11 cellular contexts compared by ENCODE assay signal in genomic region chr11:76153609-76153949, GRCh38. TPM values are rescaled to one million over a fixed set of nuclear protein-coding genes. Genes with fewer than 3 reads are reported as not detected.
A peak's percentile ranks its signal among the peaks of the same experiment; 100 is the strongest.
DNase-seq lines count a peak whose midpoint lies in the region; ATAC-seq, FAIRE-seq and TF ChIP-seq lines count a peak whose summit lies in the region.
"Had no signal": no experiment of that assay in that cellular context is flagged by ENCODE, and none has a peak within 500 bp of the region (broad histone marks: within the 10 kb centered on the region; RNA-seq: fewer than 3 reads in every experiment).

No MANE protein-coding gene starts in this region.

- ATAC-seq in HG03565 (IDR thresholded peaks at IDR 0.05; ENCODE audit: unreplicated experiment), result peak; percentile 1
- ATAC-seq in natural killer cell treated with Interleukin-12 subunit alpha and Interleukin-12 subunit beta and Interleukin-15 and Interleukin-18, amount 100 ng/mL, for 72 hours, result peak in 1 of 2 donors; percentile 1
- no peak for ATAC-seq in HG02852 (IDR thresholded peaks at IDR 0.05; ENCODE audit: unreplicated experiment)

- H3K36me3 ChIP-seq in bronchial epithelial cell (ENCODE audit: control insufficient read depth, insufficient read depth, low read length), result no peaks in the 10 kb centered on the region
- H3K36me3 ChIP-seq: vagina had no signal

- H3K27me3 ChIP-seq in bronchial epithelial cell (ENCODE audit: control insufficient read depth, insufficient read depth, low read length), result peaks cover 2% of the 10 kb centered on the region
- H3K27me3 ChIP-seq: vagina had no signal

- no peak overlapping the region for H3K4me3 ChIP-seq in bronchial epithelial cell (ENCODE audit: low read depth, low read length)
- H3K4me3 ChIP-seq: lung, vagina had no signal

- H3K27me3 Mint-ChIP-seq in natural killer cell treated with Interleukin-12 subunit alpha and Interleukin-12 subunit beta and Interleukin-15 and Interleukin-18, amount 100 ng/mL, for 72 hours, result no peaks in the 10 kb centered on the region

- TF ChIP-seq CTCF in bronchial epithelial cell (IDR thresholded peaks at IDR 0.05; ENCODE audit: insufficient read depth, low read length, severe bottlenecking), result no peak

- peak overlapping the region; percentile 81 for H3K4me3 Mint-ChIP-seq in natural killer cell treated with Interleukin-12 subunit alpha and Interleukin-12 subunit beta and Interleukin-15 and Interleukin-18, amount 100 ng/mL, for 72 hours

- no peaks in the 10 kb centered on the region for H3K9me3 Mint-ChIP-seq in natural killer cell treated with Interleukin-12 subunit alpha and Interleukin-12 subunit beta and Interleukin-15 and Interleukin-18, amount 100 ng/mL, for 72 hours

- H3K4me1 Mint-ChIP-seq in natural killer cell treated with Interleukin-12 subunit alpha and Interleukin-12 subunit beta and Interleukin-15 and Interleukin-18, amount 100 ng/mL, for 72 hours (ENCODE audit: low read depth in 2 of 2), result peaks cover 24 to 29% of the 10 kb centered on the region in 2 donors

- no peak for FAIRE-seq in bronchial epithelial cell (lab: Jason Lieb, UNC)
- FAIRE-seq: endothelial cell of umbilical vein had no signal

- no peaks in the 10 kb centered on the region for H3K36me3 Mint-ChIP-seq in natural killer cell treated with Interleukin-12 subunit alpha and Interleukin-12 subunit beta and Interleukin-15 and Interleukin-18, amount 100 ng/mL, for 72 hours

- DNase-seq in COLO668 (lab: John Stamatoyannopoulos, UW; ENCODE audit: unreplicated experiment) (peak; percentile 18), bronchial epithelial cell (ENCODE audit: low read depth) (peak; percentile 65), SKM-1 treated with dmso at 0.1 percent for 144 hours (lab: John Stamatoyannopoulos, UW; ENCODE audit: unreplicated experiment) (no peak), RPMI8226 (no peak), hepatic stellate cell (ENCODE audit: low spot score) (no peak)
- no peak for DNase-seq in natural killer cell treated with Interleukin-12 subunit alpha and Interleukin-12 subunit beta and Interleukin-15 and Interleukin-18, amount 100 ng/mL, for 72 hours (ENCODE audit: low spot score)

- peak overlapping the region; percentile 69 to 89 for H3K27ac Mint-ChIP-seq in natural killer cell treated with Interleukin-12 subunit alpha and Interleukin-12 subunit beta and Interleukin-15 and Interleukin-18, amount 100 ng/mL, for 72 hours

RNA-seq across cellular contexts. Expression of gene WNT11, which starts 52.7 kb away (rescaled TPM):
- 0.13 TPM in 1 of 2 replicates, not detected in the other for total RNA-seq in bronchial epithelial cell
- total RNA-seq in natural killer cell treated with Interleukin-12 subunit alpha and Interleukin-12 subunit beta and Interleukin-15 and Interleukin-18, amount 100 ng/mL, for 72 hours, result 1 to 10 TPM in 1 of 2 donors, under 1 TPM in 1; 0.57 to 1.7 TPM
- total RNA-seq: endothelial cell of umbilical vein had no signal

Comparison
In these comparisons a context has a peak if more than half of its experiments do, and no peak if none do; other contexts are left out.
1. DNase-seq: peak in COLO668 (single experiment) and bronchial epithelial cell (single experiment); none in natural killer cell treated with Interleukin-12 subunit alpha and Interleukin-12 subunit beta and Interleukin-15 and Interleukin-18, amount 100 ng/mL, for 72 hours (single experiment), SKM-1 treated with dmso at 0.1 percent for 144 hours (single experiment), RPMI8226 (single experiment) and hepatic stellate cell (single experiment).